13 cellular contexts compared by ENCODE assay signal in genomic region chr11:71095294-71095850, GRCh38.
DNase-seq lines count a peak whose midpoint lies in the region.
"Had no signal": no experiment of that assay in that cellular context is flagged by ENCODE, and none has a peak within 500 bp of the region (broad histone marks: within the 10 kb centered on the region; RNA-seq: fewer than 3 reads in every experiment).

No MANE protein-coding gene starts in this region.

- H2BK15ac ChIP-seq in neuronal stem cell (ENCODE audit: low read length) = no peak overlapping the region

- no peak overlapping the region for H3K23ac ChIP-seq in neuronal stem cell (ENCODE audit: low read depth, low read length, poor library complexity)

- peaks cover 0 to 3% of the 10 kb centered on the region in 2 donors for H3K36me3 ChIP-seq in neuronal stem cell (replicated peaks in 1 of 2; ENCODE audit: control insufficient read depth in 2 of 2, insufficient read depth in 2 of 2, low read length in 2 of 2)
- H3K36me3 ChIP-seq: BE2C had no signal

- no peak overlapping the region for H4K8ac ChIP-seq in neuronal stem cell (ENCODE audit: low read depth, low read length)

- H3K27me3 ChIP-seq in neuronal stem cell (ENCODE audit: control insufficient read depth in 3 of 3, insufficient read depth in 3 of 3, low read depth in 1 of 3, low read length in 3 of 3) = peaks cover 0 to 4% (median 3%) of the 10 kb centered on the region in 3 experiments
- H3K27me3 ChIP-seq: BE2C had no signal

- H3K4me3 ChIP-seq in neuronal stem cell (ENCODE audit: low read length in 2 of 2) = no peak overlapping the region
- H3K4me3 ChIP-seq: A549 had no signal

- no peak overlapping the region for H3K27ac ChIP-seq in neuronal stem cell (replicated peaks; ENCODE audit: low read length)
- H3K27ac ChIP-seq: A549, C4-2B had no signal

- no peak overlapping the region for H3K9ac ChIP-seq in neuronal stem cell (ENCODE audit: low read depth, low read length, poor library complexity)

- H4K91ac ChIP-seq in neuronal stem cell (ENCODE audit: low read depth, low read length, poor library complexity) = no peak overlapping the region

- H3K4ac ChIP-seq in neuronal stem cell (ENCODE audit: low read length) = no peak overlapping the region

- H2AFZ ChIP-seq in neuronal stem cell (ENCODE audit: low read length) = no peak overlapping the region

- peak overlapping the region; percentile 0 for H3K18ac ChIP-seq in neuronal stem cell (ENCODE audit: low read length)

- H3K9me3 ChIP-seq in neuronal stem cell (replicated peaks in 1 of 2; ENCODE audit: control insufficient read depth in 2 of 2, insufficient read depth in 1 of 2, low read depth in 1 of 2, low read length in 2 of 2) = peaks cover 0 to 5% of the 10 kb centered on the region in 2 donors
- H3K9me3 ChIP-seq: A549, BE2C had no signal

- DNase-seq in MV-4-11 (lab: John Stamatoyannopoulos, UW) = peak; percentile 18
- DNase-seq in NCI-H510A treated with DMSO at 0.1 percent for 48 hours (lab: John Stamatoyannopoulos, UW) = peak; percentile 24
- DNase-seq in neuronal stem cell (ENCODE audit: low spot score) = no peak
- DNase-seq in central memory CD4-positive, alpha-beta T cell = no peak
- no peak for DNase-seq in GF-D8 (lab: John Stamatoyannopoulos, UW)
- DNase-seq in NCI-H526 (lab: John Stamatoyannopoulos, UW) = no peak
- DNase-seq: BE2C; CD4-positive, alpha-beta memory T cell; DND-41; GDM1; IMR-90 had no signal

- H3K79me1 ChIP-seq in neuronal stem cell (ENCODE audit: low read depth, low read length) = peaks cover 5% of the 10 kb centered on the region

- peaks cover 0 to 3% of the 10 kb centered on the region in 2 donors for H3K4me1 ChIP-seq in neuronal stem cell (ENCODE audit: control insufficient read depth in 2 of 2, insufficient read depth in 1 of 2, low read depth in 1 of 2, low read length in 2 of 2)
- H3K4me1 ChIP-seq: A549, BE2C had no signal

- no peak overlapping the region for H3K14ac ChIP-seq in neuronal stem cell (ENCODE audit: low read length)

- no CpG with 5 or more reads among the region's 9 CpGs for WGBS in neuronal stem cell (ENCODE audit: extremely low coverage in 2 of 2, insufficient read length in 2 of 2, insufficient replicate concordance in 1 of 2), 2 donors

- H2AK5ac ChIP-seq in neuronal stem cell (ENCODE audit: low read depth, low read length) = no peak overlapping the region

- H2BK12ac ChIP-seq in neuronal stem cell (ENCODE audit: low read length) = no peak overlapping the region

- no peak overlapping the region for H2BK120ac ChIP-seq in neuronal stem cell (ENCODE audit: low read depth, low read length)

- H2BK5ac ChIP-seq in neuronal stem cell (ENCODE audit: low read length) = no peak overlapping the region

- no peak overlapping the region for H3K4me2 ChIP-seq in neuronal stem cell (ENCODE audit: insufficient read depth, low read length, poor library complexity, severe bottlenecking)
- H3K4me2 ChIP-seq: A549 had no signal

Comparison
In these comparisons a context has a peak if more than half of its experiments do, and no peak if none do; other contexts are left out.
1. DNase-seq: peak in MV-4-11 (single experiment) and NCI-H510A treated with DMSO at 0.1 percent for 48 hours (single experiment); none in neuronal stem cell (single experiment), central memory CD4-positive, alpha-beta T cell (single experiment), GF-D8 (single experiment) and NCI-H526 (0 of 2).